ENCODE assay signal across 27 cellular contexts in genomic region chr4:14528921-14529320, GRCh38.
"Had no signal": no experiment of that assay in that cellular context is flagged by ENCODE, and none has a peak within 500 bp of the region (broad histone marks: within the 10 kb centered on the region; RNA-seq: fewer than 3 reads in every experiment).

No MANE protein-coding gene starts in this region.

- H3K4me1 ChIP-seq: esophagus muscularis mucosa, parathyroid adenoma, psoas muscle, transverse colon, uterus had no signal

- DNase-seq: activated CD4-positive, alpha-beta memory T cell treated with anti-CD3 and anti-CD28 coated beads, Interleukin-2, amount 10 ng/mL, durations not matched to agents 7 days and 5 days; activated CD4-positive, alpha-beta T cell treated with anti-CD3 and anti-CD28 coated beads, Interleukin-2, amount 10 ng/mL, durations not matched to agents 24 days and 14 days; activated CD4-positive, CD25-positive, alpha-beta regulatory T cell treated with anti-CD3 and anti-CD28 coated beads, Interleukin-2, amount 50 U/mL, for 72 hours; activated CD8-positive, alpha-beta memory T cell treated with anti-CD3 and anti-CD28 coated beads, Interleukin-2, amount 50 U/mL, for 48 hours; activated gamma-delta T cell; activated naive CD4-positive, alpha-beta T cell treated with anti-CD3 and anti-CD28 coated beads, Interleukin-2, amount 10 ng/mL, durations not matched to agents 7 days and 5 days; activated naive CD8-positive, alpha-beta T cell treated with anti-CD3 and anti-CD28 coated beads, Interleukin-2, amount 10 ng/mL, durations not matched to agents 7 days and 5 days; activated T-cell treated with anti-CD3 and anti-CD28 coated beads, Interleukin-2, amount 50 U/mL, for 24 hours; caudate nucleus; cortex of kidney; left colon; mammary epithelial cell; midbrain; naive thymus-derived CD4-positive, alpha-beta T cell; nucleus accumbens; psoas muscle; stimulated activated CD4-positive, alpha-beta T cell treated with anti-CD3 and anti-CD28 coated beads, Interleukin-2, amount 100 ng/mL, for 48 hours; stimulated activated naive CD4-positive, alpha-beta T cell treated with Interleukin-2 at 50 U/mL for 16 hours; T-helper 9 cell; transverse colon; uterus had no signal

- H3K27ac ChIP-seq: esophagus muscularis mucosa, hepatocyte, parathyroid adenoma, psoas muscle, right atrium auricular region, transverse colon, uterus had no signal

- H3K9ac ChIP-seq: parathyroid adenoma had no signal

- H2AFZ ChIP-seq: hepatocyte, parathyroid adenoma had no signal

- H3K36me3 Mint-ChIP-seq: activated naive CD4-positive, alpha-beta T cell treated with anti-CD3 and anti-CD28 coated beads, Interleukin-2, amount 10 ng/mL, durations not matched to agents 7 days and 5 days; activated naive CD8-positive, alpha-beta T cell treated with anti-CD3 and anti-CD28 coated beads, Interleukin-2, amount 10 ng/mL, durations not matched to agents 7 days and 5 days; naive thymus-derived CD4-positive, alpha-beta T cell had no signal

- H3K4me3 Mint-ChIP-seq: activated CD4-positive, alpha-beta memory T cell treated with anti-CD3 and anti-CD28 coated beads, Interleukin-2, amount 10 ng/mL, durations not matched to agents 7 days and 5 days; activated CD4-positive, alpha-beta T cell treated with anti-CD3 and anti-CD28 coated beads, Interleukin-2, amount 10 ng/mL, durations not matched to agents 24 days and 14 days; activated naive CD4-positive, alpha-beta T cell treated with anti-CD3 and anti-CD28 coated beads, Interleukin-2, amount 10 ng/mL, durations not matched to agents 7 days and 5 days; activated naive CD8-positive, alpha-beta T cell treated with anti-CD3 and anti-CD28 coated beads, Interleukin-2, amount 10 ng/mL, durations not matched to agents 7 days and 5 days; activated T-cell treated with anti-CD3 and anti-CD28 coated beads, Interleukin-2, amount 50 U/mL, for 24 hours; endodermal cell; naive thymus-derived CD4-positive, alpha-beta T cell; T-helper 1 cell treated with Interleukin-12 subunit alpha and Interleukin-12 subunit beta and Interleukin-4 antibody, amounts not matched to agents 30 μg/mL and 1 μg/mL, for 36 hours had no signal

- H3K9me3 Mint-ChIP-seq: activated CD4-positive, alpha-beta memory T cell treated with anti-CD3 and anti-CD28 coated beads, Interleukin-2, amount 10 ng/mL, durations not matched to agents 7 days and 5 days; activated CD4-positive, alpha-beta T cell treated with anti-CD3 and anti-CD28 coated beads, Interleukin-2, amount 10 ng/mL, durations not matched to agents 24 days and 14 days; activated naive CD4-positive, alpha-beta T cell treated with anti-CD3 and anti-CD28 coated beads, Interleukin-2, amount 10 ng/mL, durations not matched to agents 7 days and 5 days; activated naive CD8-positive, alpha-beta T cell treated with anti-CD3 and anti-CD28 coated beads, Interleukin-2, amount 10 ng/mL, durations not matched to agents 7 days and 5 days; activated T-cell treated with anti-CD3 and anti-CD28 coated beads, Interleukin-2, amount 50 U/mL, for 24 hours; T-helper 1 cell treated with Interleukin-12 subunit alpha and Interleukin-12 subunit beta and Interleukin-4 antibody, amounts not matched to agents 30 μg/mL and 1 μg/mL, for 36 hours had no signal

- H3K27ac Mint-ChIP-seq: activated CD4-positive, alpha-beta memory T cell treated with anti-CD3 and anti-CD28 coated beads, Interleukin-2, amount 10 ng/mL, durations not matched to agents 7 days and 5 days; activated CD4-positive, alpha-beta T cell treated with anti-CD3 and anti-CD28 coated beads, Interleukin-2, amount 10 ng/mL, durations not matched to agents 24 days and 14 days; activated naive CD4-positive, alpha-beta T cell treated with anti-CD3 and anti-CD28 coated beads, Interleukin-2, amount 10 ng/mL, durations not matched to agents 7 days and 5 days; activated naive CD8-positive, alpha-beta T cell treated with anti-CD3 and anti-CD28 coated beads, Interleukin-2, amount 10 ng/mL, durations not matched to agents 7 days and 5 days; activated T-cell treated with anti-CD3 and anti-CD28 coated beads, Interleukin-2, amount 50 U/mL, for 24 hours; naive thymus-derived CD4-positive, alpha-beta T cell; T-helper 1 cell treated with Interleukin-12 subunit alpha and Interleukin-12 subunit beta and Interleukin-4 antibody, amounts not matched to agents 30 μg/mL and 1 μg/mL, for 36 hours had no signal

- H3K4me1 Mint-ChIP-seq: activated CD4-positive, alpha-beta memory T cell treated with anti-CD3 and anti-CD28 coated beads, Interleukin-2, amount 10 ng/mL, durations not matched to agents 7 days and 5 days; activated CD4-positive, alpha-beta T cell treated with anti-CD3 and anti-CD28 coated beads, Interleukin-2, amount 10 ng/mL, durations not matched to agents 24 days and 14 days; activated naive CD4-positive, alpha-beta T cell treated with anti-CD3 and anti-CD28 coated beads, Interleukin-2, amount 10 ng/mL, durations not matched to agents 7 days and 5 days; activated naive CD8-positive, alpha-beta T cell treated with anti-CD3 and anti-CD28 coated beads, Interleukin-2, amount 10 ng/mL, durations not matched to agents 7 days and 5 days; naive thymus-derived CD4-positive, alpha-beta T cell had no signal

- H3K27me3 ChIP-seq: esophagus muscularis mucosa, hepatocyte, right atrium auricular region, transverse colon, uterus had no signal

- H3K4me3 ChIP-seq: esophagus muscularis mucosa, hepatocyte, psoas muscle, right atrium auricular region, transverse colon, uterus had no signal

- H3K79me2 ChIP-seq: hepatocyte, parathyroid adenoma had no signal

- H3K36me3 ChIP-seq: esophagus muscularis mucosa, right atrium auricular region, transverse colon, uterus had no signal

- ATAC-seq: left colon; naive thymus-derived CD4-positive, alpha-beta T cell; psoas muscle had no signal

- H3K9me3 ChIP-seq: esophagus muscularis mucosa, psoas muscle, right atrium auricular region, transverse colon, uterus had no signal

- H3K27me3 Mint-ChIP-seq: activated CD4-positive, alpha-beta memory T cell treated with anti-CD3 and anti-CD28 coated beads, Interleukin-2, amount 10 ng/mL, durations not matched to agents 7 days and 5 days; activated CD4-positive, alpha-beta T cell treated with anti-CD3 and anti-CD28 coated beads, Interleukin-2, amount 10 ng/mL, durations not matched to agents 24 days and 14 days; activated naive CD4-positive, alpha-beta T cell treated with anti-CD3 and anti-CD28 coated beads, Interleukin-2, amount 10 ng/mL, durations not matched to agents 7 days and 5 days; activated naive CD8-positive, alpha-beta T cell treated with anti-CD3 and anti-CD28 coated beads, Interleukin-2, amount 10 ng/mL, durations not matched to agents 7 days and 5 days; activated T-cell treated with anti-CD3 and anti-CD28 coated beads, Interleukin-2, amount 50 U/mL, for 24 hours had no signal
